Comparison of ENCODE assay signal across 9 cellular contexts in genomic region chr1:181504294-181505115, GRCh38. TPM values are rescaled to one million over a fixed set of nuclear protein-coding genes. Genes with fewer than 3 reads are reported as not detected.
DNase-seq lines count a peak whose midpoint lies in the region; TF ChIP-seq lines count a peak whose summit lies in the region.
"Had no signal": no experiment of that assay in that cellular context is flagged by ENCODE, and none has a peak within 500 bp of the region (broad histone marks: within the 10 kb centered on the region; RNA-seq: fewer than 3 reads in every experiment).

No MANE protein-coding gene starts in this region.

- H3K36me3 ChIP-seq in SU-DHL-6 (ENCODE audit: low read length), result no peaks in the 10 kb centered on the region

- no peak overlapping the region for H3K9ac ChIP-seq in SU-DHL-6 (ENCODE audit: low read length)

- in situ Hi-C loops in GM13977 (cut with MboI; ENCODE audit: low pct_unique_long_range_greater_than_20kb, low sequenced_read_pairs, unreplicated experiment), result no loop called here

- H3F3A ChIP-seq in SU-DHL-6 (ENCODE audit: insufficient read depth), result no peaks in the 10 kb centered on the region

- H4K20me1 ChIP-seq in SU-DHL-6 (ENCODE audit: low read depth, low read length), result no peaks in the 10 kb centered on the region

- TF ChIP-seq CTCF in AG10803 (conservative IDR thresholded peaks at IDR 0.05; ENCODE audit: low read length), result peak; percentile 20
- peak; percentile 69 for TF ChIP-seq CTCF in GM13977 (IDR thresholded peaks at IDR 0.05; ENCODE audit: extremely low read depth, insufficient read depth, missing control alignments)
- peak; percentile 34 for TF ChIP-seq CTCF in HFF-Myc (IDR thresholded peaks at IDR 0.05; ENCODE audit: low read depth, low read length, missing control alignments)
- 0 out of 2 replicates have a peak, but pooled peaks have one; percentile 26 for TF ChIP-seq CTCF in LNCaP clone FGC (IDR thresholded peaks at IDR 0.05; ENCODE audit: control insufficient read depth, extremely low read depth, insufficient read depth)
- TF ChIP-seq CTCF in SU-DHL-6 (IDR thresholded peaks at IDR 0.05; ENCODE audit: insufficient read depth, low read length, poor library complexity, severe bottlenecking), result peak; percentile 38

- no peaks in the 10 kb centered on the region for H3K9me3 ChIP-seq in SU-DHL-6 (ENCODE audit: insufficient read depth, low read length)

- no peaks in the 10 kb centered on the region for H3K79me2 ChIP-seq in SU-DHL-6 (ENCODE audit: insufficient read depth, low read length)

- DNase-seq in AG10803 (ENCODE audit: low read depth) (peak; percentile 11), GM13977 (ENCODE audit: low spot score) (peak; percentile 57), HFF-Myc (ENCODE audit: extremely low read depth, low read depth) (no peak), LNCaP clone FGC (ENCODE audit: low read depth) (no peak), lung microvascular endothelial cell (ENCODE audit: low read depth in 2 of 2) (peak; percentile 28 to 40), activated gamma-delta T cell treated with Interleukin-2 at 50 U/mL for 16 hours (no peak), OCI-M2 (lab: John Stamatoyannopoulos, UW; ENCODE audit: unreplicated experiment) (no peak)

- H3K27me3 ChIP-seq in SU-DHL-6 (ENCODE audit: low read length), result no peaks in the 10 kb centered on the region; the same call in 1 of the 2 replicates

- H3K4me3 ChIP-seq in AG10803 (ENCODE audit: low read length) (no peak overlapping the region), HFF-Myc (replicated peaks; ENCODE audit: low read depth, low read length) (no peak overlapping the region), LNCaP clone FGC (ENCODE audit: low read depth, low read length) (no peak overlapping the region), SU-DHL-6 (ENCODE audit: insufficient read depth, low read length, poor library complexity, severe bottlenecking) (no peak overlapping the region)

- H2AFZ ChIP-seq in SU-DHL-6 (ENCODE audit: low read depth, low read length, severe bottlenecking), result no peak overlapping the region

- no peak overlapping the region for H3K4me2 ChIP-seq in SU-DHL-6 (ENCODE audit: low read depth, low read length, poor library complexity, severe bottlenecking)

- H3K27ac ChIP-seq in SU-DHL-6 (ENCODE audit: low read depth, low read length), result no peak overlapping the region
- H3K27ac ChIP-seq: epithelial cell of prostate had no signal

- H3K9me2 ChIP-seq in SU-DHL-6 (replicated peaks; ENCODE audit: insufficient read depth, low read length), result no peaks in the 10 kb centered on the region

RNA-seq across cellular contexts. Expression of gene CACNA1E, which starts 21.2 kb away (rescaled TPM):
- under 0.01 TPM in 1 of 2 replicates, not detected in the other for total RNA-seq in lung microvascular endothelial cell

Comparison
In these comparisons a context has a peak if more than half of its experiments do, and no peak if none do; other contexts are left out.
1. DNase-seq: peak in AG10803 (single experiment), GM13977 (single experiment) and lung microvascular endothelial cell (2 of 2); none in HFF-Myc (single experiment), LNCaP clone FGC (single experiment), activated gamma-delta T cell treated with Interleukin-2 at 50 U/mL for 16 hours (single experiment) and OCI-M2 (single experiment).
2. Peak in every context shown above with its lines, with median percentiles within 50 percentile points of each other: CTCF ChIP-seq.